Comparison of ENCODE assay signal across 8 cellular contexts in the genomic region with DNA sequence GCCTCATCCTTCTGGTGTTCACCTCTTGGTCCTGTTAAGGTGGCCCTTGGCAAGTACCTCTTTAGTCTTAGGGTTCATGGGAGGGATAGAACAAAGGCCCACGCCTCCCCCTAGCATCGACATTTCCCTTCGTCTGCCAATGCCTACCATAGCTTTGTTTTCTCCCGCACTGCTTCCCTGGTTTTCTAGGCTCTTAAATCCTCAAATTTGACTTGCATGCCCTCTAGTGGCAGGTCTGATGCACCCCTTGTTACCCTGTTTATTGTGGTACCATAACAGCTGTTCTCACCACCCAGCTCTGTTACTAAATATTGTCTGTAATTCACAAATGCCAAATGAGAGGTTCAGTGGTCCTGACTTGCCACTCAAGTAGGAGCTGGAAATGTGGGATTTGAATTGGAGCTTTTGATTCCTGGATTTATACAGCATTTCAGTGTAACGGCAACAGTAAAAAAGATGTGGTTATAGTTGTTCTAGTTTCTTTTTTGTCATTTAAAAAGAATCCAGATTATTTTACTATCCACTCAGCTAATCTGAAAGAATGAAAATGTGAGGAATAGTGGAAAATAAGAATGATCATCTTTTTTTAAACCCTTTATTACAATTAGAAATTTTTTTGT.
DNase-seq lines count a peak whose midpoint lies in the region; ATAC-seq and TF ChIP-seq lines count a peak whose summit lies in the region.

No MANE protein-coding gene starts in this region.

- H3K27me3 ChIP-seq in endodermal cell (ENCODE audit: control insufficient read depth, insufficient read depth, low read length, poor library complexity, severe bottlenecking): no peaks in the 10 kb centered on the region
- no peaks in the 10 kb centered on the region for H3K27me3 ChIP-seq in mesendoderm (ENCODE audit: insufficient read depth, low read length, poor library complexity)
- peaks cover 0 to 3% (median 0%) of the 10 kb centered on the region in 3 donors for H3K27me3 ChIP-seq in stomach

- no peak overlapping the region for H3K56ac ChIP-seq in mesendoderm (ENCODE audit: low read length)

- H3K79me2 ChIP-seq in mesendoderm (ENCODE audit: control insufficient read depth, insufficient read depth, low read length): no peaks in the 10 kb centered on the region

- no peak for TF ChIP-seq EP300 in stomach (IDR thresholded peaks at IDR 0.05)

- H3K23ac ChIP-seq in mesendoderm (ENCODE audit: low read length): no peak overlapping the region

- no peak overlapping the region for H3K4ac ChIP-seq in mesendoderm (ENCODE audit: low read depth, low read length)

- ATAC-seq in HG03354 (IDR thresholded peaks at IDR 0.05; ENCODE audit: poor library complexity, severe bottlenecking, unreplicated experiment): peak; percentile 71
- ATAC-seq in HG03045 (IDR thresholded peaks at IDR 0.05; ENCODE audit: unreplicated experiment): no peak

- no peak overlapping the region for H2BK120ac ChIP-seq in mesendoderm (ENCODE audit: low read depth, low read length)

- H3K4me3 ChIP-seq in endodermal cell (ENCODE audit: low read length): no peak overlapping the region
- no peak overlapping the region for H3K4me3 ChIP-seq in mesendoderm (ENCODE audit: low read length)
- H3K4me3 ChIP-seq in stomach: no peak overlapping the region

- no peak overlapping the region for H3K27ac ChIP-seq in endodermal cell (ENCODE audit: low read depth, low read length)
- no peak overlapping the region for H3K27ac ChIP-seq in mesendoderm (ENCODE audit: low read depth, low read length)
- H3K27ac ChIP-seq in stomach: peak overlapping the region in 1 of 5 donors; percentile 8

- no peak overlapping the region for H3K4me3 Mint-ChIP-seq in endodermal cell

- H2BK5ac ChIP-seq in mesendoderm (ENCODE audit: low read length): no peak overlapping the region

- no peak overlapping the region for H2AK5ac ChIP-seq in mesendoderm (ENCODE audit: low read length)

- intact Hi-C loops in stomach (cut with DNase I; ENCODE audit: low total_unique reads): no loop called here

- H3K4me1 ChIP-seq in endodermal cell (ENCODE audit: control insufficient read depth, insufficient read depth, low read length) (no peaks in the 10 kb centered on the region), mesendoderm (ENCODE audit: control insufficient read depth, low read depth, low read length) (no peaks in the 10 kb centered on the region), stomach (peaks cover 0 to 8% (median 0%) of the 10 kb centered on the region in 4 donors)

- H3K27me3 Mint-ChIP-seq in endodermal cell (ENCODE audit: insufficient read depth): no peaks in the 10 kb centered on the region

- WGBS in endodermal cell (ENCODE audit: insufficient coverage in 1 of 2, insufficient read length in 1 of 2), 2 experiments: 47% methylated on average over 4 of the region's 5 CpGs; no CpG with 5 or more reads in 1 of the 2 experiments
- no CpG with 5 or more reads among the region's 5 CpGs for WGBS in mesendoderm (ENCODE audit: extremely low coverage, insufficient coverage, low lambda C conversion rate)
- 14 to 33% (median 22%) methylated on average over 5 of the region's 5 CpGs for WGBS in stomach, 5 donors

- H3K79me1 ChIP-seq in mesendoderm (ENCODE audit: low read length): no peaks in the 10 kb centered on the region

- H3K4me1 Mint-ChIP-seq in endodermal cell: no peaks in the 10 kb centered on the region

- no peak overlapping the region for H4K8ac ChIP-seq in mesendoderm (ENCODE audit: low read depth, low read length)

- H3K9me3 ChIP-seq in endodermal cell (ENCODE audit: control insufficient read depth, low read length) (no peaks in the 10 kb centered on the region), stomach (no peaks in the 10 kb centered on the region)

- TF ChIP-seq POLR2A in stomach (IDR thresholded peaks at IDR 0.05): no peak

- no peaks in the 10 kb centered on the region for H3K36me3 ChIP-seq in endodermal cell (ENCODE audit: control insufficient read depth, insufficient read depth, low read length)
- no peaks in the 10 kb centered on the region for H3K36me3 ChIP-seq in mesendoderm (ENCODE audit: control insufficient read depth, insufficient read depth, low read length)
- peaks cover 0 to 17% (median 15%) of the 10 kb centered on the region in 4 donors for H3K36me3 ChIP-seq in stomach

- H3K36me3 Mint-ChIP-seq in endodermal cell (ENCODE audit: low read depth): peaks cover 8% of the 10 kb centered on the region

- H3K27ac Mint-ChIP-seq in endodermal cell: no peak overlapping the region

- TF ChIP-seq CTCF in endodermal cell (conservative IDR thresholded peaks at IDR 0.05) (peak; percentile 93), stomach (IDR thresholded peaks at IDR 0.05) (peak in 5 of 7 experiments; percentile 45 to 76 (median 55))

- H2BK15ac ChIP-seq in mesendoderm (replicated peaks; ENCODE audit: low read depth): no peak overlapping the region

- no peak overlapping the region for H3K18ac ChIP-seq in mesendoderm (ENCODE audit: low read length)

- no peak overlapping the region for H3K9ac ChIP-seq in endodermal cell (ENCODE audit: extremely low read depth, low read length, poor library complexity, severe bottlenecking)
- no peak overlapping the region for H3K9ac ChIP-seq in mesendoderm (ENCODE audit: low read length)

- H3K4me2 ChIP-seq in mesendoderm (ENCODE audit: low read length): no peak overlapping the region

- no peaks in the 10 kb centered on the region for H3K9me3 Mint-ChIP-seq in endodermal cell

- DNase-seq in Daoy (ENCODE audit: low read depth) (peak; percentile 53), NCI-H526 treated with DMSO at 0.1 percent for 48 hours (lab: John Stamatoyannopoulos, UW) (peak; percentile 73), endodermal cell (peak; percentile 88), mesendoderm (peak; percentile 74), stomach (peak; percentile 73)
- peak; percentile 21 for DNase-seq in activated CD4-positive, alpha-beta T cell treated with anti-CD3 and anti-CD28 coated beads, Interleukin-2, amount 50 U/mL, for 1 hour

- H4K5ac ChIP-seq in mesendoderm (ENCODE audit: low read length): no peak overlapping the region

Comparison
In these comparisons a context has a peak if more than half of its experiments do, and no peak if none do; other contexts are left out.
1. DNase-seq: peak in every context shown above with its lines; median percentile 88 in endodermal cell; 74 in mesendoderm; 73 in NCI-H526 treated with DMSO at 0.1 percent for 48 hours; 73 in stomach; 53 in Daoy; 21 in activated CD4-positive, alpha-beta T cell treated with anti-CD3 and anti-CD28 coated beads, Interleukin-2, amount 50 U/mL, for 1 hour.